In the genomic region with DNA sequence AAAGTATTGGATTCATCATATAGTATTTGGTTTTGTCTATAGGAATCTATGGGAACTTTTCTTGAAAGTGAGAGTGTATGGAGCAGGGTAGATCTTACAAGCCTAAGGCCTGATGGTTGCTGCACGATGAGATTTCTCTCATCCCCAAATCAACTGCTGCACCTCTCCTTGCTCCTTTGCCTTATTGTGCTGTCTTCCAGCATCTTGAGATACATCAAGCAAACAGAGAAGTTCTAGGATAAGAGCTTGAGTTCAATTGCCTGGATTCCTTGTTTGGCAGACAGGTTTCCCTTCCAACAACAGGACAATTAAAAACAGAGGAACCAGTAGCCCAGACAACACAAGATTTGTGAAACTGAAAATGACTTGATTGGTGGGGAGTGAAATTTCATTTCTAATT, we compare ENCODE assay signal across 23 cellular contexts. TPM values are rescaled to one million over a fixed set of nuclear protein-coding genes. Genes with fewer than 3 reads are reported as not detected.
"Had no signal": no experiment of that assay in that cellular context is flagged by ENCODE, and none has a peak within 500 bp of the region (broad histone marks: within the 10 kb centered on the region; RNA-seq: fewer than 3 reads in every experiment).

No MANE protein-coding gene starts in this region.

- H3K36me3 Mint-ChIP-seq: immature natural killer cell had no signal

- H3K27ac Mint-ChIP-seq: immature natural killer cell, mesothelial cell of epicardium, nephron progenitor cell, progenitor cell of endocrine pancreas had no signal

- DNase-seq: activated CD4-positive, alpha-beta T cell treated with anti-CD3 and anti-CD28 coated beads, Interleukin-2, amount 50 U/mL, for 1 hour; activated CD4-positive, CD25-positive, alpha-beta regulatory T cell treated with anti-CD3 and anti-CD28 coated beads, Interleukin-2, amount 50 U/mL, for 72 hours; activated CD8-positive, alpha-beta memory T cell treated with anti-CD3 and anti-CD28 coated beads, Interleukin-2, amount 50 U/mL, for 4 hours; activated effector memory CD4-positive, alpha-beta T cell treated with Interleukin-2 at 50 U/mL for 16 hours; activated naive CD4-positive, alpha-beta T cell treated with anti-CD3 and anti-CD28 coated beads, Interleukin-2, amount 50 U/mL, for 16 hours; activated T-cell treated with anti-CD3 and anti-CD28 coated beads, Interleukin-2, amount 50 U/mL, for 4 hours; aorta; cortex of kidney; effector CD4-positive, alpha-beta T cell; immature natural killer cell; lower lobe of right lung; nephron progenitor cell; occipital lobe; stimulated activated CD4-positive, alpha-beta T cell treated with anti-CD3 and anti-CD28 coated beads, Interleukin-2, amount 100 ng/mL, for 24 hours; stimulated activated naive CD8-positive, alpha-beta T cell treated with anti-CD3 and anti-CD28 coated beads, Interleukin-15, Interleukin-2, amounts not matched to agents 100 U/mL and 50 U/mL, for 24 hours; substantia nigra; T1000 had no signal

- H3K4me1 Mint-ChIP-seq: immature natural killer cell had no signal

- H3K27ac ChIP-seq: lower lobe of right lung, right atrium auricular region, vagina had no signal

- H3K9me3 Mint-ChIP-seq: activated T-cell treated with anti-CD3 and anti-CD28 coated beads, Interleukin-2, amount 50 U/mL, for 4 hours had no signal

- H3K27me3 Mint-ChIP-seq: progenitor cell of endocrine pancreas had no signal

- H3K4me3 Mint-ChIP-seq: activated T-cell treated with anti-CD3 and anti-CD28 coated beads, Interleukin-2, amount 50 U/mL, for 4 hours; immature natural killer cell; mesothelial cell of epicardium; nephron progenitor cell had no signal

- H3K27me3 ChIP-seq: right atrium auricular region, vagina had no signal

- H3K9me3 ChIP-seq: lower lobe of right lung, right atrium auricular region, vagina had no signal

- H3K36me3 ChIP-seq: lower lobe of right lung, vagina had no signal

- H3K4me3 ChIP-seq: lower lobe of right lung, right atrium auricular region, vagina had no signal

- ATAC-seq: activated T-cell treated with anti-CD3 and anti-CD28 coated beads, Interleukin-2, amount 50 U/mL, for 4 hours; esophagus mucosa; lower lobe of right lung; stimulated activated naive CD8-positive, alpha-beta T cell treated with anti-CD3 and anti-CD28 coated beads, Interleukin-15, Interleukin-2, amounts not matched to agents 100 U/mL and 50 U/mL, for 24 hours had no signal

RNA-seq across cellular contexts. Expression of a gene that starts 56.6 kb away (rescaled TPM):
- total RNA-seq: T-helper 1 cell treated with Interleukin-12 subunit alpha and Interleukin-12 subunit beta and Interleukin-4 antibody, amounts not matched to agents 30 ng/mL and 1 ng/mL, for 36 hours had no signal
